11 cellular contexts compared by ENCODE assay signal in genomic region chr15:48355377-48355776, GRCh38. TPM values are rescaled to one million over a fixed set of nuclear protein-coding genes. Genes with fewer than 3 reads are reported as not detected.
A peak's percentile ranks its signal among the peaks of the same experiment; 100 is the strongest.
DNase-seq lines count a peak whose midpoint lies in the region; ATAC-seq and TF ChIP-seq lines count a peak whose summit lies in the region.
"Had no signal": no experiment of that assay in that cellular context is flagged by ENCODE, and none has a peak within 500 bp of the region (broad histone marks: within the 10 kb centered on the region; RNA-seq: fewer than 3 reads in every experiment).

No MANE protein-coding gene starts in this region.

- H3K27me3 Mint-ChIP-seq in neural progenitor cell (ENCODE audit: insufficient read depth, low read depth): peaks cover 2% of the 10 kb centered on the region

- H3F3A ChIP-seq in neural progenitor cell (ENCODE audit: low read depth): no peaks in the 10 kb centered on the region

- no peak overlapping the region for H3K9ac ChIP-seq in neural progenitor cell

- H3K4me3 ChIP-seq in cardiac fibroblast (replicated peaks in 1 of 2; ENCODE audit: low read depth in 2 of 2, low read length in 2 of 2): no peak overlapping the region
- H3K4me3 ChIP-seq in neural progenitor cell: no peak overlapping the region

- H3K4me1 Mint-ChIP-seq in neural progenitor cell: peaks cover 9% of the 10 kb centered on the region
- H3K4me1 Mint-ChIP-seq: memory B cell had no signal

- H4K20me1 ChIP-seq in neural progenitor cell (ENCODE audit: low read depth): no peaks in the 10 kb centered on the region

- H3K9me3 ChIP-seq in neural progenitor cell (ENCODE audit: low read depth): no peaks in the 10 kb centered on the region

- DNase-seq in cardiac fibroblast (ENCODE audit: low read depth in 2 of 2) (peak; percentile 66 to 88), neural progenitor cell (ENCODE audit: low spot score) (no peak), NCI-H82 (lab: John Stamatoyannopoulos, UW) (no peak)
- no peak for DNase-seq in activated CD4-positive, CD25-positive, alpha-beta regulatory T cell (lab: John Stamatoyannopoulos, UW)
- no peak for DNase-seq in stimulated activated naive CD4-positive, alpha-beta T cell treated with Interleukin-2 at 50 U/mL for 16 hours (lab: John Stamatoyannopoulos, UW)
- DNase-seq in stimulated activated CD4-positive, alpha-beta T cell treated with anti-CD3 and anti-CD28 coated beads, Interleukin-12 subunit alpha, Interleukin-12 subunit beta, amount 100 ng/mL, for 4 hours: no peak
- DNase-seq: activated CD4-positive, alpha-beta T cell treated with anti-CD3 and anti-CD28 coated beads, Interleukin-2, amount 10 ng/mL, durations not matched to agents 24 days and 14 days had no signal

- H3K27ac Mint-ChIP-seq in neural progenitor cell: no peak overlapping the region
- H3K27ac Mint-ChIP-seq: activated CD4-positive, alpha-beta T cell treated with anti-CD3 and anti-CD28 coated beads, Interleukin-2, amount 10 ng/mL, durations not matched to agents 24 days and 14 days; activated naive CD8-positive, alpha-beta T cell; memory B cell had no signal

- H3K36me3 Mint-ChIP-seq in neural progenitor cell: no peaks in the 10 kb centered on the region
- H3K36me3 Mint-ChIP-seq: activated naive CD8-positive, alpha-beta T cell; memory B cell had no signal

- H3K79me2 ChIP-seq in neural progenitor cell (ENCODE audit: low read depth): no peaks in the 10 kb centered on the region

- peak; percentile 67 for ATAC-seq in GM18498 (IDR thresholded peaks at IDR 0.05; ENCODE audit: unreplicated experiment)
- ATAC-seq in HG03175 (IDR thresholded peaks at IDR 0.05; ENCODE audit: unreplicated experiment): peak; percentile 43

- H3K9me3 Mint-ChIP-seq in neural progenitor cell: no peaks in the 10 kb centered on the region
- H3K9me3 Mint-ChIP-seq: activated CD4-positive, alpha-beta T cell treated with anti-CD3 and anti-CD28 coated beads, Interleukin-2, amount 10 ng/mL, durations not matched to agents 24 days and 14 days; memory B cell had no signal

- no peaks in the 10 kb centered on the region for H3K27me3 ChIP-seq in neural progenitor cell

- no peak overlapping the region for H3K27ac ChIP-seq in neural progenitor cell

- H3K4me2 ChIP-seq in neural progenitor cell: no peak overlapping the region

- no peak overlapping the region for H3K4me3 Mint-ChIP-seq in neural progenitor cell
- H3K4me3 Mint-ChIP-seq: activated CD4-positive, alpha-beta T cell treated with anti-CD3 and anti-CD28 coated beads, Interleukin-2, amount 10 ng/mL, durations not matched to agents 24 days and 14 days; activated naive CD8-positive, alpha-beta T cell; memory B cell had no signal

- peaks cover 10% of the 10 kb centered on the region for H3K4me1 ChIP-seq in neural progenitor cell

- TF ChIP-seq CTCF in cardiac fibroblast (IDR thresholded peaks at IDR 0.05; ENCODE audit: low read depth, low read length) (no peak), neural progenitor cell (IDR thresholded peaks at IDR 0.05) (no peak)

- H2AFZ ChIP-seq in neural progenitor cell (replicated peaks): peak overlapping the region; percentile 66

- H3K36me3 ChIP-seq in neural progenitor cell: no peaks in the 10 kb centered on the region

RNA-seq across cellular contexts. Expression of gene DUT, which starts 24.1 kb away (rescaled TPM):
- total RNA-seq in neural progenitor cell (ENCODE audit: low replicate concordance): 51.6 and 55.4 TPM in 2 replicates

Comparison
In these comparisons a context has a peak if more than half of its experiments do, and no peak if none do; other contexts are left out.
1. DNase-seq: peak in cardiac fibroblast (2 of 2); none in neural progenitor cell (single experiment), NCI-H82 (single experiment), activated CD4-positive, CD25-positive, alpha-beta regulatory T cell (0 of 4), stimulated activated naive CD4-positive, alpha-beta T cell treated with Interleukin-2 at 50 U/mL for 16 hours (single experiment) and stimulated activated CD4-positive, alpha-beta T cell treated with anti-CD3 and anti-CD28 coated beads, Interleukin-12 subunit alpha, Interleukin-12 subunit beta, amount 100 ng/mL, for 4 hours (single experiment).